In the genomic region with DNA sequence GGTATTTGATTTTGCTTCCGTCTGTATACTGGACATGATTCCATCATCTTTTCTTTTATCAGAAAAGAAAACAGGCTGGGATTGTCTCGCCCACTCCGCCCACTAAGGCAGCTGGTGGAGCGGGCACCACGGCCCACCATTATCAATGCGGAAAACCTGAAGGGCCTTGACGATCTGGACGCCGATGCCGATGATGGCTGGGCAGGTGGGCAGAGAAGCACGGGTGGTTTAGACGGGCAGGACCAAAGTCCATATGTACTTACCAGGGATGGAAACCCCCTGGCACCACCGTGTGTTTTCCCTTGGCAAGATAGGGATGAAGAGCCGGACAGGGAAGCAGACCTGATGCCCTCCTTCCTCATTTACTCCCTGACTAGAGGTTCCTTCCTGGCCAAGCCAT, we compare ENCODE assay signal across 26 cellular contexts. TPM values are rescaled to one million over a fixed set of nuclear protein-coding genes. Genes with fewer than 3 reads are reported as not detected.
DNase-seq lines count a peak whose midpoint lies in the region; ATAC-seq and TF ChIP-seq lines count a peak whose summit lies in the region.
"Had no signal": no experiment of that assay in that cellular context is flagged by ENCODE, and none has a peak within 500 bp of the region (broad histone marks: within the 10 kb centered on the region; RNA-seq: fewer than 3 reads in every experiment).

No MANE protein-coding gene starts in this region.

- H3K27me3 Mint-ChIP-seq in activated T-helper 2 cell treated with anti-CD3 and anti-CD28 coated beads, Interferon-gamma antibody, Interleukin-2, Interleukin-4, amounts not matched to agents 10 μg/mL and 5 μg/mL and 100 μg/mL, durations not matched to agents 14 hours and 24 hours and 36 hours (ENCODE audit: low read depth): no peaks in the 10 kb centered on the region
- H3K27me3 Mint-ChIP-seq: IgD-negative memory B cell had no signal

- H3K36me3 ChIP-seq in heart left ventricle: peaks cover 3 to 100% (median 98%) of the 10 kb centered on the region in 9 donors
- H3K36me3 ChIP-seq: uterus had no signal

- H3K9me3 ChIP-seq in heart left ventricle: no peaks in the 10 kb centered on the region
- H3K9me3 ChIP-seq: SK-N-SH, testis, uterus had no signal

- no peak overlapping the region for H3K27ac ChIP-seq in heart left ventricle
- H3K27ac ChIP-seq: C4-2B, testis, uterus had no signal

- H3K27me3 ChIP-seq in heart left ventricle: no peaks in the 10 kb centered on the region
- H3K27me3 ChIP-seq: testis, uterus had no signal

- H3K9me3 Mint-ChIP-seq in activated T-helper 2 cell treated with anti-CD3 and anti-CD28 coated beads, Interferon-gamma antibody, Interleukin-2, Interleukin-4, amounts not matched to agents 10 μg/mL and 5 μg/mL and 100 μg/mL, durations not matched to agents 14 hours and 24 hours and 36 hours: no peaks in the 10 kb centered on the region
- H3K9me3 Mint-ChIP-seq: activated naive CD4-positive, alpha-beta T cell treated with anti-CD3 and anti-CD28 coated beads for 36 hours; HFFc6; IgD-negative memory B cell had no signal

- peaks cover 0 to 6% (median 0%) of the 10 kb centered on the region in 12 donors for H3K4me1 ChIP-seq in heart left ventricle
- H3K4me1 ChIP-seq: testis, uterus had no signal

- DNase-seq in cardiac septum (ENCODE audit: low spot score) (peak; percentile 61), heart left ventricle (no peak), mesenteric fat pad (ENCODE audit: low spot score) (peak; percentile 86), COLO829 (ENCODE audit: low spot score) (no peak)
- DNase-seq in activated T-helper 2 cell treated with anti-CD3 and anti-CD28 coated beads, Interferon-gamma antibody, Interleukin-2, Interleukin-4, amounts not matched to agents 10 μg/mL and 5 μg/mL and 100 μg/mL, durations not matched to agents 14 hours and 24 hours and 36 hours (ENCODE audit: low spot score): no peak
- DNase-seq: activated CD4-positive, alpha-beta T cell treated with anti-CD3 and anti-CD28 coated beads, Interleukin-2, amount 50 U/mL, for 1 hour; activated naive CD4-positive, alpha-beta T cell treated with anti-CD3 and anti-CD28 coated beads for 36 hours; aorta; central memory CD4-positive, alpha-beta T cell; glutamatergic neuron; HFFc6; kidney glomerular epithelial cell; NCI-H1092 treated with DMSO at 0.1 percent for 48 hours; NCI-H2029; NCI-H2227 treated with DMSO at 0.1 percent for 48 hours; NCI-H748 treated with DMSO at 0.1 percent for 48 hours; SK-N-SH; small intestine; stimulated activated CD4-positive, alpha-beta T cell treated with anti-CD3 and anti-CD28 coated beads, Interleukin-2, amount 100 ng/mL, for 24 hours; T-helper 9 cell; testis; uterus had no signal

- peaks cover 18% of the 10 kb centered on the region for H3K4me1 Mint-ChIP-seq in activated T-helper 2 cell treated with anti-CD3 and anti-CD28 coated beads, Interferon-gamma antibody, Interleukin-2, Interleukin-4, amounts not matched to agents 10 μg/mL and 5 μg/mL and 100 μg/mL, durations not matched to agents 14 hours and 24 hours and 36 hours (ENCODE audit: low read depth)
- H3K4me1 Mint-ChIP-seq: IgD-negative memory B cell had no signal

- TF ChIP-seq POLR2A in heart left ventricle (IDR thresholded peaks at IDR 0.05): no peak

- H3K4me3 ChIP-seq in heart left ventricle: no peak overlapping the region
- H3K4me3 ChIP-seq: testis, uterus had no signal

- intact Hi-C loops in cardiac septum (cut with DNase I) (no loop called here), heart left ventricle (cut with DNase I) (loop anchor here in 1 of 10 donors (10.0 kb wide), 1 partner anchor 313 kb away; no protein-coding TSS in a partner anchor)
- intact Hi-C loops in activated T-helper 2 cell treated with anti-CD3 and anti-CD28 coated beads, Interferon-gamma antibody, Interleukin-2, Interleukin-4, amounts not matched to agents 10 μg/mL and 5 μg/mL and 100 μg/mL, durations not matched to agents 14 hours and 24 hours and 36 hours (cut with micrococcal nuclease): no loop called here

- no peak overlapping the region for H3K4me3 Mint-ChIP-seq in activated T-helper 2 cell treated with anti-CD3 and anti-CD28 coated beads, Interferon-gamma antibody, Interleukin-2, Interleukin-4, amounts not matched to agents 10 μg/mL and 5 μg/mL and 100 μg/mL, durations not matched to agents 14 hours and 24 hours and 36 hours (ENCODE audit: low read depth)
- H3K4me3 Mint-ChIP-seq: activated naive CD4-positive, alpha-beta T cell treated with anti-CD3 and anti-CD28 coated beads for 36 hours; HFFc6; IgD-negative memory B cell had no signal

- H3K36me3 Mint-ChIP-seq in activated T-helper 2 cell treated with anti-CD3 and anti-CD28 coated beads, Interferon-gamma antibody, Interleukin-2, Interleukin-4, amounts not matched to agents 10 μg/mL and 5 μg/mL and 100 μg/mL, durations not matched to agents 14 hours and 24 hours and 36 hours (ENCODE audit: low read depth): peaks cover 84% of the 10 kb centered on the region

- WGBS in heart left ventricle, 4 donors: 80 to 82% (median 81%) methylated on average over 14 of the region's 14 CpGs

- H3K27ac Mint-ChIP-seq in activated T-helper 2 cell treated with anti-CD3 and anti-CD28 coated beads, Interferon-gamma antibody, Interleukin-2, Interleukin-4, amounts not matched to agents 10 μg/mL and 5 μg/mL and 100 μg/mL, durations not matched to agents 14 hours and 24 hours and 36 hours: peak overlapping the region; percentile 33
- H3K27ac Mint-ChIP-seq: activated naive CD4-positive, alpha-beta T cell treated with anti-CD3 and anti-CD28 coated beads for 36 hours had no signal

- ATAC-seq in heart left ventricle (no peak), HG02938 (IDR thresholded peaks at IDR 0.05; ENCODE audit: unreplicated experiment) (no peak), GM21390 (IDR thresholded peaks at IDR 0.05; ENCODE audit: unreplicated experiment) (no peak)

- TF ChIP-seq CTCF in heart left ventricle (IDR thresholded peaks at IDR 0.05): no peak

RNA-seq across cellular contexts. Expression of a gene that starts 53.7 kb away (rescaled TPM):
- total RNA-seq in cardiac septum (151 TPM), heart left ventricle (100 to 1,000 TPM in 8 of 9 donors, 10 to 100 TPM in 1; 88.2 to 193 (median 126) TPM), mesenteric fat pad (185 TPM)
- 10 to 100 TPM; 59.9 to 71.2 TPM for polyA plus RNA-seq in heart left ventricle
- total RNA-seq in activated T-helper 2 cell treated with anti-CD3 and anti-CD28 coated beads, Interferon-gamma antibody, Interleukin-2, Interleukin-4, amounts not matched to agents 10 μg/mL and 5 μg/mL and 100 μg/mL, durations not matched to agents 14 hours and 24 hours and 36 hours: 150 and 174 TPM in 2 replicates

RNA-seq across cellular contexts. Expression of a gene that starts 55.1 kb away (rescaled TPM):
- 24.6 TPM for total RNA-seq in cardiac septum
- total RNA-seq in heart left ventricle: 10 to 100 TPM; 15.3 to 28.8 (median 20.3) TPM
- 10 to 100 TPM; 18.4 to 20.3 TPM for polyA plus RNA-seq in heart left ventricle
- total RNA-seq in activated T-helper 2 cell treated with anti-CD3 and anti-CD28 coated beads, Interferon-gamma antibody, Interleukin-2, Interleukin-4, amounts not matched to agents 10 μg/mL and 5 μg/mL and 100 μg/mL, durations not matched to agents 14 hours and 24 hours and 36 hours: 44.5 and 46.9 TPM in 2 replicates
- 17.3 TPM for total RNA-seq in mesenteric fat pad

Comparison
In these comparisons a context has a peak if more than half of its experiments do, and no peak if none do; other contexts are left out.
1. DNase-seq: peak in cardiac septum (single experiment) and mesenteric fat pad (single experiment); none in heart left ventricle (0 of 5), activated T-helper 2 cell treated with anti-CD3 and anti-CD28 coated beads, Interferon-gamma antibody, Interleukin-2, Interleukin-4, amounts not matched to agents 10 μg/mL and 5 μg/mL and 100 μg/mL, durations not matched to agents 14 hours and 24 hours and 36 hours (single experiment) and COLO829 (single experiment).